Comparison of ENCODE assay signal across 13 cellular contexts in the genomic region with DNA sequence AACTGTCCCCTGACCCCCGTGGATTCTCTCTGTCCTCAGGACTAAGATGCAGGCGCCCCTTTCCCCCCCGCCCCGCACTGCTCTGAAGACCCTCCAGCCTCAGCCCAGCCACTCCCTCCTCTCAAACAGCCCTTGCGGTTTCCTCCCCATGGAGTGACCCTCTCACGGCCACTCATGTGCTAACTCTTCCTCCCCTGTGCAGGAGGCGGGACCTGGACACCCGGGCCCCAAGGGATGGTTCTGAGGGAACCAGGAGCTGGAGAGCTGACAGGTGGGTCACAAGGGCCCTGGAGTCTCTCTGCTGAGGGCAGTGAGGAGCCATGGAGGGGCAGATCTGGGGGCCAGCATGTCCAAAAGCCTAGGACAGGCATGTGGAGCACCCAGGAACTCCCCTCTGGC. TPM values are rescaled to one million over a fixed set of nuclear protein-coding genes. Genes with fewer than 3 reads are reported as not detected.
DNase-seq lines count a peak whose midpoint lies in the region; ATAC-seq and TF ChIP-seq lines count a peak whose summit lies in the region.
"Had no signal": no experiment of that assay in that cellular context is flagged by ENCODE, and none has a peak within 500 bp of the region (broad histone marks: within the 10 kb centered on the region; RNA-seq: fewer than 3 reads in every experiment).

No MANE protein-coding gene starts in this region.

- no peaks in the 10 kb centered on the region for H3K9me2 ChIP-seq in OCI-LY1 (ENCODE audit: low read depth, low read length)

- DNase-seq in NCI-H2227 (lab: John Stamatoyannopoulos, UW; ENCODE audit: unreplicated experiment) (peak; percentile 63), NCI-H2227 treated with DMSO at 0.1 percent for 48 hours (lab: John Stamatoyannopoulos, UW) (no peak), fibroblast of villous mesenchyme (ENCODE audit: low read depth) (no peak), sciatic nerve (ENCODE audit: low spot score) (peak; percentile 60), foreskin melanocyte (no peak)
- DNase-seq: MM.1S, SW 1271 had no signal

- H4K20me1 ChIP-seq in OCI-LY1 (ENCODE audit: insufficient read depth, low read length), result no peaks in the 10 kb centered on the region

- H3K36me3 ChIP-seq in OCI-LY1 (ENCODE audit: insufficient read depth, low read length), result peaks cover 8% of the 10 kb centered on the region; the same call in 1 of the 2 replicates

- H3K4me1 ChIP-seq in OCI-LY1 (ENCODE audit: insufficient read depth, low read length, severe bottlenecking), result peaks cover 20% of the 10 kb centered on the region

- intact Hi-C loops in sciatic nerve (cut with DNase I), result no loop called here

- no peak overlapping the region for H3K9ac ChIP-seq in OCI-LY1 (ENCODE audit: low read length)

- H3F3A ChIP-seq in OCI-LY1 (ENCODE audit: insufficient read depth, low read length), result no peaks in the 10 kb centered on the region

- H3K9me3 ChIP-seq in OCI-LY1 (ENCODE audit: low read length), result no peaks in the 10 kb centered on the region
- H3K9me3 ChIP-seq: A549 had no signal

- TF ChIP-seq CTCF in OCI-LY1 (IDR thresholded peaks at IDR 0.05; ENCODE audit: low read length), result no peak
- no peak for TF ChIP-seq CTCF in fibroblast of villous mesenchyme (IDR thresholded peaks at IDR 0.05; ENCODE audit: insufficient read depth, low read depth, low read length)

- H2AFZ ChIP-seq in OCI-LY1 (ENCODE audit: low read length), result no peak overlapping the region

- H3K27ac ChIP-seq in OCI-LY1 (ENCODE audit: low read depth, low read length, poor library complexity, severe bottlenecking), result no peak overlapping the region
- H3K27ac ChIP-seq: A549 had no signal

- H3K4me2 ChIP-seq in OCI-LY1 (ENCODE audit: low read length), result peak overlapping the region; percentile 76

- no peaks in the 10 kb centered on the region for H3K79me2 ChIP-seq in OCI-LY1 (ENCODE audit: insufficient read depth, low read length)

- ATAC-seq in sciatic nerve (no peak), HG02763 (IDR thresholded peaks at IDR 0.05; ENCODE audit: unreplicated experiment) (no peak), GM18519 (IDR thresholded peaks at IDR 0.05; ENCODE audit: low FRiP score, unreplicated experiment) (no peak)
- ATAC-seq: A549; stimulated activated memory B cell treated with anti-CD40 and anti-IgM and Interleukin-4, amounts not matched to agents 10 μg/mL and 1 μg/mL and 100 μg/mL, for 72 hours had no signal

- peak overlapping the region; percentile 88 for H3K4me3 ChIP-seq in OCI-LY1 (ENCODE audit: low read depth, low read length, poor library complexity, severe bottlenecking)
- peak overlapping the region; percentile 73 for H3K4me3 ChIP-seq in fibroblast of villous mesenchyme (ENCODE audit: low read depth, low read length)
- H3K4me3 ChIP-seq: A549 had no signal

- no peaks in the 10 kb centered on the region for H3K27me3 ChIP-seq in OCI-LY1 (ENCODE audit: insufficient read depth, low read length)

RNA-seq across cellular contexts. Expression of a gene that starts 1.9 kb away (rescaled TPM):
- total RNA-seq in fibroblast of villous mesenchyme, result 57.9 and 74.4 TPM in 2 replicates
- 35.7 TPM for total RNA-seq in sciatic nerve

RNA-seq across cellular contexts. Expression of a gene that starts 5.0 kb away (rescaled TPM):
- total RNA-seq in fibroblast of villous mesenchyme (not detected in 2 replicates), sciatic nerve (not detected)
- total RNA-seq: mononuclear cell had no signal

RNA-seq across cellular contexts. Expression of a gene that starts 16.4 kb away (rescaled TPM):
- total RNA-seq in fibroblast of villous mesenchyme, result not detected in 2 replicates
- total RNA-seq in sciatic nerve, result 9.0 TPM
- total RNA-seq: mononuclear cell had no signal

RNA-seq across cellular contexts. Expression of a gene that starts 16.9 kb away (rescaled TPM):
- total RNA-seq in fibroblast of villous mesenchyme (0.86 and 2.6 TPM in 2 replicates), sciatic nerve (9.0 TPM)

RNA-seq across cellular contexts. Expression of a gene that starts 25.4 kb away (rescaled TPM):
- total RNA-seq in fibroblast of villous mesenchyme (18.1 and 20.3 TPM in 2 replicates), sciatic nerve (11.5 TPM)

Comparison
In these comparisons a context has a peak if more than half of its experiments do, and no peak if none do; other contexts are left out.
1. DNase-seq: peak in NCI-H2227 (single experiment) and sciatic nerve (single experiment); none in NCI-H2227 treated with DMSO at 0.1 percent for 48 hours (single experiment), fibroblast of villous mesenchyme (single experiment) and foreskin melanocyte (single experiment).
2. RNA of a gene that starts 16.4 kb away (total RNA-seq): 9.0 TPM in sciatic nerve (single experiment); not detected in fibroblast of villous mesenchyme; every median in the first group is over 10 times any median in the second.